9 cellular contexts compared by ENCODE assay signal in the genomic region with DNA sequence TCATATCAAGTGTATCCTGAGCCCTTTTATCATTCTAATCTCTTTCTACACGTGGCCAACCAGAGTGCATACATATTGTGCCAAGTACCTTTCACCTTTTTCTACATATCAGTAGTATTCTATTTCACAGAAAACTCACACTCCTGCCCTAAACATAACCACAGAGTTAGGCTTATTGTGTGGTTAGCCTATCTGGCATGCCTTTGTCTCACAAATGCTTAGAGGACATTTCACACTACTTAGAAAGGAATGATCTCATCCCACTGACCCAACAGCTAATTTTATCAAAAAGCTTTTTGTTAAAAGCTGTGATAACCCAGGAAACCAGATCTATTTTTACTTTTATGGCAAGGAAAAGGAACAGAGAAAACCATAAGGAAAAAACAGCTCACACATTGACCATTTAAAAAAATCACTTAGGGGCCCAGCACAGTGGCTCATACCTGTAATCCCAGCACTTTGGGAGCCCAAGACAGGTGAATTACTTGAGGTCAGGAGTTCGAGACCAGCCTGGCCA. TPM values are rescaled to one million over a fixed set of nuclear protein-coding genes. Genes with fewer than 3 reads are reported as not detected.
A peak's percentile ranks its signal among the peaks of the same experiment; 100 is the strongest.
DNase-seq lines count a peak whose midpoint lies in the region; ATAC-seq, FAIRE-seq and TF ChIP-seq lines count a peak whose summit lies in the region.
"Had no signal": no experiment of that assay in that cellular context is flagged by ENCODE, and none has a peak within 500 bp of the region (broad histone marks: within the 10 kb centered on the region; RNA-seq: fewer than 3 reads in every experiment).

No MANE protein-coding gene starts in this region.

- CTCF ChIA-PET in CD8-positive, alpha-beta T cell (lab: Charles Lee), result no interaction called here

- no peak for TF ChIP-seq CTCF in CD8-positive, alpha-beta T cell (IDR thresholded peaks at IDR 0.05)

- no peaks in the 10 kb centered on the region for H3K36me3 ChIP-seq in CD8-positive, alpha-beta T cell (ENCODE audit: insufficient read depth, low read length)
- peaks cover 10% of the 10 kb centered on the region for H3K36me3 ChIP-seq in NT2/D1 (ENCODE audit: insufficient read depth, insufficient read length, low read length)
- H3K36me3 ChIP-seq in ectodermal cell (ENCODE audit: control insufficient read depth, insufficient read depth, low read length), result no peaks in the 10 kb centered on the region

- POLR2A ChIA-PET in CD8-positive, alpha-beta T cell (lab: Charles Lee), result interaction anchor here (1.2 kb wide), 1 partner anchor 10 kb away, joined by 3 read pairs; no protein-coding TSS in a partner anchor

- no peak overlapping the region for H3K4me3 ChIP-seq in CD8-positive, alpha-beta T cell (ENCODE audit: low read depth, low read length)
- H3K4me3 ChIP-seq in NT2/D1 (ENCODE audit: insufficient read length, low read depth), result no peak overlapping the region
- H3K4me3 ChIP-seq in ectodermal cell (ENCODE audit: insufficient read depth, low read depth, low read length), result no peak overlapping the region
- H3K4me3 ChIP-seq: skin epidermis had no signal

- no peaks in the 10 kb centered on the region for H3K4me1 ChIP-seq in CD8-positive, alpha-beta T cell (ENCODE audit: insufficient read depth, low read length)
- peaks cover 2% of the 10 kb centered on the region for H3K4me1 ChIP-seq in NT2/D1 (ENCODE audit: insufficient read depth, insufficient read length)
- peaks cover 8% of the 10 kb centered on the region for H3K4me1 ChIP-seq in ectodermal cell (ENCODE audit: control insufficient read depth, insufficient read depth, low read length)

- H3K9ac ChIP-seq in NT2/D1 (ENCODE audit: insufficient read length, low read depth), result no peak overlapping the region

- no peaks in the 10 kb centered on the region for H3K9me3 Mint-ChIP-seq in CD8-positive, alpha-beta T cell

- no peak for ATAC-seq in CD8-positive, alpha-beta T cell
- ATAC-seq in GM21825 (IDR thresholded peaks at IDR 0.05; ENCODE audit: unreplicated experiment), result no peak
- no peak for ATAC-seq in esophagus mucosa

- no peak overlapping the region for H3K27ac ChIP-seq in CD8-positive, alpha-beta T cell (ENCODE audit: low read depth, low read length)
- peak overlapping the region; percentile 8 for H3K27ac ChIP-seq in ectodermal cell (ENCODE audit: insufficient read depth, low read depth, low read length, poor library complexity, severe bottlenecking)

- H3K27ac Mint-ChIP-seq in CD8-positive, alpha-beta T cell, result peak overlapping the region; percentile 11

- DNase-seq in CD8-positive, alpha-beta T cell, result no peak
- DNase-seq in NT2/D1 (ENCODE audit: low read depth, low spot score) (peak; percentile 27), myocyte (ENCODE audit: low read depth) (peak; percentile 88), NCI-H69 (lab: John Stamatoyannopoulos, UW) (no peak), GM19239 (ENCODE audit: insufficient read length, low spot score) (no peak)

- no peaks in the 10 kb centered on the region for H3K27me3 ChIP-seq in CD8-positive, alpha-beta T cell (ENCODE audit: insufficient read depth, low read length)
- no peaks in the 10 kb centered on the region for H3K27me3 ChIP-seq in NT2/D1 (ENCODE audit: insufficient read depth, insufficient read length)
- no peaks in the 10 kb centered on the region for H3K27me3 ChIP-seq in ectodermal cell (ENCODE audit: control insufficient read depth, insufficient read depth, low read length, poor library complexity, severe bottlenecking)

- H3K9me3 ChIP-seq in CD8-positive, alpha-beta T cell (ENCODE audit: low read length), result no peaks in the 10 kb centered on the region
- H3K9me3 ChIP-seq in NT2/D1 (ENCODE audit: insufficient read depth, low read length) (no peaks in the 10 kb centered on the region), ectodermal cell (ENCODE audit: control insufficient read depth, low read length) (no peaks in the 10 kb centered on the region)

- H3K27me3 Mint-ChIP-seq in CD8-positive, alpha-beta T cell (ENCODE audit: low read depth), result no peaks in the 10 kb centered on the region

- no peak for FAIRE-seq in GM19239 (lab: Jason Lieb, UNC)

- H3K4me1 Mint-ChIP-seq in CD8-positive, alpha-beta T cell (ENCODE audit: low read depth), result peaks cover 12% of the 10 kb centered on the region

- intact Hi-C loops in CD8-positive, alpha-beta T cell (cut with DNase I, micrococcal nuclease), result no loop called here

- WGBS in ectodermal cell, 2 experiments, result 49 to 59% methylated on average over 2 of the region's 2 CpGs

- H3K4me3 Mint-ChIP-seq in CD8-positive, alpha-beta T cell, result no peak overlapping the region

- no peaks in the 10 kb centered on the region for H3K36me3 Mint-ChIP-seq in CD8-positive, alpha-beta T cell

RNA-seq across cellular contexts. Expression of gene MAP4, which starts 17.8 kb away (rescaled TPM):
- 10 to 100 TPM; 33.2 to 34.1 TPM for total RNA-seq in CD8-positive, alpha-beta T cell
- 140 TPM for polyA plus RNA-seq in ectodermal cell (2013, experiment 1 of 4)
- polyA plus RNA-seq in ectodermal cell (2013, experiment 2 of 4), result 140 TPM
- 95.1 TPM for polyA plus RNA-seq in ectodermal cell (2013, experiment 3 of 4)
- 108 TPM for polyA plus RNA-seq in ectodermal cell (2013, experiment 4 of 4)
- total RNA-seq in myocyte (210 and 343 TPM in 2 replicates), esophagus mucosa (107 TPM)
- 239 TPM for polyA plus RNA-seq in myocyte (2012)

Comparison
In these comparisons a context has a peak if more than half of its experiments do, and no peak if none do; other contexts are left out.
1. DNase-seq: peak in NT2/D1 (single experiment) and myocyte (single experiment); none in CD8-positive, alpha-beta T cell (0 of 7), NCI-H69 (single experiment) and GM19239 (single experiment).